10 cellular contexts compared by ENCODE assay signal in genomic region chr18:49359732-49360444, GRCh38.
DNase-seq lines count a peak whose midpoint lies in the region; ATAC-seq and TF ChIP-seq lines count a peak whose summit lies in the region.
"Had no signal": no experiment of that assay in that cellular context is flagged by ENCODE, and none has a peak within 500 bp of the region (broad histone marks: within the 10 kb centered on the region; RNA-seq: fewer than 3 reads in every experiment).

No MANE protein-coding gene starts in this region.

- peaks cover 17% of the 10 kb centered on the region for H3K4me1 Mint-ChIP-seq in activated naive CD4-positive, alpha-beta T cell treated with anti-CD3 and anti-CD28 coated beads, Interleukin-2, amount 10 ng/mL, durations not matched to agents 7 days and 5 days
- peaks cover 42% of the 10 kb centered on the region for H3K4me1 Mint-ChIP-seq in CD4-positive, alpha-beta T cell (ENCODE audit: low read depth)

- no peaks in the 10 kb centered on the region for H3K27me3 Mint-ChIP-seq in activated naive CD4-positive, alpha-beta T cell treated with anti-CD3 and anti-CD28 coated beads, Interleukin-2, amount 10 ng/mL, durations not matched to agents 7 days and 5 days
- no peaks in the 10 kb centered on the region for H3K27me3 Mint-ChIP-seq in CD4-positive, alpha-beta T cell

- H3K27ac Mint-ChIP-seq in activated naive CD4-positive, alpha-beta T cell treated with anti-CD3 and anti-CD28 coated beads, Interleukin-2, amount 10 ng/mL, durations not matched to agents 7 days and 5 days: no peak overlapping the region
- H3K27ac Mint-ChIP-seq in CD4-positive, alpha-beta T cell: no peak overlapping the region

- peaks cover 29% of the 10 kb centered on the region for H3K36me3 Mint-ChIP-seq in activated naive CD4-positive, alpha-beta T cell treated with anti-CD3 and anti-CD28 coated beads, Interleukin-2, amount 10 ng/mL, durations not matched to agents 7 days and 5 days
- peaks cover 82% of the 10 kb centered on the region for H3K36me3 Mint-ChIP-seq in CD4-positive, alpha-beta T cell (ENCODE audit: low read depth)

- DNase-seq in AG04450 (ENCODE audit: low read depth, low spot score) (peak; percentile 73), M059J (ENCODE audit: low read depth) (peak; percentile 62), fibroblast of mammary gland (ENCODE audit: low read depth) (peak; percentile 65), NCI-H1930 (lab: John Stamatoyannopoulos, UW) (no peak), NCI-H1092 treated with DMSO at 0.1 percent for 48 hours (lab: John Stamatoyannopoulos, UW) (no peak)
- DNase-seq in activated naive CD4-positive, alpha-beta T cell treated with anti-CD3 and anti-CD28 coated beads, Interleukin-2, amount 10 ng/mL, durations not matched to agents 7 days and 5 days: no peak
- no peak for DNase-seq in CD4-positive, alpha-beta T cell
- DNase-seq: activated CD4-positive, alpha-beta T cell treated with anti-CD3 and anti-CD28 coated beads for 48 hours; hypothalamus had no signal

- H3K4me3 Mint-ChIP-seq in activated naive CD4-positive, alpha-beta T cell treated with anti-CD3 and anti-CD28 coated beads, Interleukin-2, amount 10 ng/mL, durations not matched to agents 7 days and 5 days: no peak overlapping the region
- H3K4me3 Mint-ChIP-seq in CD4-positive, alpha-beta T cell: no peak overlapping the region

- H3K27me3 ChIP-seq in AG04450 (ENCODE audit: control insufficient read depth, insufficient read depth, low read length): no peaks in the 10 kb centered on the region
- H3K27me3 ChIP-seq in CD4-positive, alpha-beta T cell (ENCODE audit: control insufficient read depth, insufficient read depth, low read length): no peaks in the 10 kb centered on the region

- POLR2A ChIA-PET in AG04450 (lab: Yijun Ruan, JAX): interaction anchor here (0.7 kb wide), 3 partner anchors 87 to 872 kb away, joined by 4 to 6 read pairs (median 5); no protein-coding TSS in a partner anchor
- POLR2A ChIA-PET in CD4-positive, alpha-beta T cell (lab: Charles Lee): no interaction called here

- TF ChIP-seq CTCF in AG04450 (IDR thresholded peaks at IDR 0.05; ENCODE audit: low read depth, low read length) (no peak), fibroblast of mammary gland (conservative IDR thresholded peaks at IDR 0.05; ENCODE audit: control insufficient read depth, insufficient read depth, low read depth, low read length) (no peak)
- TF ChIP-seq CTCF in CD4-positive, alpha-beta T cell (IDR thresholded peaks at IDR 0.05): no peak

- no peaks in the 10 kb centered on the region for H3K9me3 Mint-ChIP-seq in activated naive CD4-positive, alpha-beta T cell treated with anti-CD3 and anti-CD28 coated beads, Interleukin-2, amount 10 ng/mL, durations not matched to agents 7 days and 5 days
- H3K9me3 Mint-ChIP-seq in CD4-positive, alpha-beta T cell: no peaks in the 10 kb centered on the region

- H3K9me3 ChIP-seq in AG04450 (ENCODE audit: control insufficient read depth, insufficient read depth, low read length): no peaks in the 10 kb centered on the region
- no peaks in the 10 kb centered on the region for H3K9me3 ChIP-seq in CD4-positive, alpha-beta T cell (ENCODE audit: control insufficient read depth, low read length)

- ATAC-seq in GM18868 (IDR thresholded peaks at IDR 0.05; ENCODE audit: unreplicated experiment): peak; percentile 69
- no peak for ATAC-seq in CD4-positive, alpha-beta T cell (ENCODE audit: poor library complexity)

- intact Hi-C loops in CD4-positive, alpha-beta T cell (cut with DNase I, micrococcal nuclease): no loop called here

- CTCF ChIA-PET in AG04450 (lab: Charles Lee): no interaction called here
- CTCF ChIA-PET in activated naive CD4-positive, alpha-beta T cell treated with anti-CD3 and anti-CD28 coated beads, Interleukin-2, amount 10 ng/mL, durations not matched to agents 7 days and 5 days (lab: Charles Lee): interaction anchor here (0.7 kb wide), 2 partner anchors 648 to 686 kb away, joined by 3 read pairs; no protein-coding TSS in a partner anchor
- CTCF ChIA-PET in CD4-positive, alpha-beta T cell (lab: Charles Lee): no interaction called here

- H3K27ac ChIP-seq in AG04450 (ENCODE audit: low read depth, low read length): no peak overlapping the region
- H3K27ac ChIP-seq in CD4-positive, alpha-beta T cell (ENCODE audit: low read depth, low read length): no peak overlapping the region

- H3K4me3 ChIP-seq in AG04450 (ENCODE audit: low read depth, low read length) (no peak overlapping the region), fibroblast of mammary gland (ENCODE audit: control insufficient read depth, low read depth, low read length) (no peak overlapping the region)

Comparison
In these comparisons a context has a peak if more than half of its experiments do, and no peak if none do; other contexts are left out.
1. DNase-seq: peak in AG04450 (single experiment), M059J (single experiment) and fibroblast of mammary gland (single experiment); none in activated naive CD4-positive, alpha-beta T cell treated with anti-CD3 and anti-CD28 coated beads, Interleukin-2, amount 10 ng/mL, durations not matched to agents 7 days and 5 days (single experiment), NCI-H1930 (0 of 2), NCI-H1092 treated with DMSO at 0.1 percent for 48 hours (single experiment) and CD4-positive, alpha-beta T cell (0 of 10).